ENCODE assay signal across 8 cellular contexts in genomic region chr2:119678021-119678656, GRCh38. TPM values are rescaled to one million over a fixed set of nuclear protein-coding genes. Genes with fewer than 3 reads are reported as not detected.
DNase-seq lines count a peak whose midpoint lies in the region; ATAC-seq and TF ChIP-seq lines count a peak whose summit lies in the region.

No MANE protein-coding gene starts in this region.

- peaks cover 23% of the 10 kb centered on the region for H3K36me3 ChIP-seq in DND-41 (ENCODE audit: insufficient read depth, low read length)

- peaks cover 23% of the 10 kb centered on the region for H3K27me3 Mint-ChIP-seq in activated naive CD4-positive, alpha-beta T cell treated with anti-CD3 and anti-CD28 coated beads, Interleukin-2, amount 10 ng/mL, durations not matched to agents 7 days and 5 days
- no peaks in the 10 kb centered on the region for H3K27me3 Mint-ChIP-seq in naive thymus-derived CD8-positive, alpha-beta T cell

- H3K9ac ChIP-seq in DND-41 (ENCODE audit: low read depth, low read length): no peak overlapping the region

- H3K4me3 ChIP-seq in DND-41 (ENCODE audit: low read depth in 1 of 2, low read length in 2 of 2): no peak overlapping the region

- H3K79me2 ChIP-seq in DND-41 (ENCODE audit: insufficient read depth, low read length): peaks cover 24% of the 10 kb centered on the region

- POLR2A ChIA-PET in naive thymus-derived CD8-positive, alpha-beta T cell (lab: Charles Lee): interaction anchor here (0.6 to 5.6 kb wide), 15 partner anchors 13 to 1972 kb away, joined by 3 to 57 read pairs (median 4); partner anchors contain the start of genes EPB41L5 and PTPN4

- H3K27me3 ChIP-seq in DND-41 (ENCODE audit: insufficient read depth, low read length, poor library complexity): peaks cover 3% of the 10 kb centered on the region

- no peaks in the 10 kb centered on the region for H3K9me3 Mint-ChIP-seq in activated naive CD4-positive, alpha-beta T cell treated with anti-CD3 and anti-CD28 coated beads, Interleukin-2, amount 10 ng/mL, durations not matched to agents 7 days and 5 days
- peaks cover 0 to 4% (median 0%) of the 10 kb centered on the region in 9 donors for H3K9me3 Mint-ChIP-seq in naive thymus-derived CD8-positive, alpha-beta T cell

- peaks cover 15% of the 10 kb centered on the region for H3K36me3 Mint-ChIP-seq in activated naive CD4-positive, alpha-beta T cell treated with anti-CD3 and anti-CD28 coated beads, Interleukin-2, amount 10 ng/mL, durations not matched to agents 7 days and 5 days
- H3K36me3 Mint-ChIP-seq in naive thymus-derived CD8-positive, alpha-beta T cell: peaks cover 0 to 10% (median 0%) of the 10 kb centered on the region in 3 donors

- H4K20me1 ChIP-seq in DND-41 (ENCODE audit: insufficient read depth, low read length): peaks cover 25% of the 10 kb centered on the region; the same call in 1 of the 2 replicates

- H3K27ac Mint-ChIP-seq in activated naive CD4-positive, alpha-beta T cell treated with anti-CD3 and anti-CD28 coated beads, Interleukin-2, amount 10 ng/mL, durations not matched to agents 7 days and 5 days: peak overlapping the region; percentile 63
- peak overlapping the region; percentile 91 to 100 (median 94) for H3K27ac Mint-ChIP-seq in naive thymus-derived CD8-positive, alpha-beta T cell

- H2AFZ ChIP-seq in DND-41 (ENCODE audit: low read depth, low read length): peak overlapping the region; percentile 72

- no peak overlapping the region for H3K27ac ChIP-seq in DND-41 (ENCODE audit: low read length)

- DNase-seq in DND-41: no peak
- peak; percentile 87 for DNase-seq in NCI-H510A (lab: John Stamatoyannopoulos, UW)
- no peak for DNase-seq in activated naive CD4-positive, alpha-beta T cell treated with anti-CD3 and anti-CD28 coated beads, Interleukin-2, amount 10 ng/mL, durations not matched to agents 7 days and 5 days
- peak in 9 of 10 donors; percentile 33 to 75 (median 49) for DNase-seq in naive thymus-derived CD8-positive, alpha-beta T cell
- no peak for DNase-seq in ACHN
- DNase-seq in stimulated activated CD4-positive, alpha-beta T cell treated with anti-CD3 and anti-CD28 coated beads, Interleukin-15, amount 100 ng/mL, for 24 hours: no peak

- peak overlapping the region; percentile 80 for H3K4me3 Mint-ChIP-seq in activated naive CD4-positive, alpha-beta T cell treated with anti-CD3 and anti-CD28 coated beads, Interleukin-2, amount 10 ng/mL, durations not matched to agents 7 days and 5 days
- peak overlapping the region; percentile 83 to 98 (median 96) for H3K4me3 Mint-ChIP-seq in naive thymus-derived CD8-positive, alpha-beta T cell

- in situ Hi-C loops in ACHN (cut with HindIII; ENCODE audit: low pct_ligation_motif_present, low pct_unique_long_range_greater_than_20kb, low sequenced_read_pairs): no loop called here

- CTCF ChIA-PET in activated naive CD4-positive, alpha-beta T cell treated with anti-CD3 and anti-CD28 coated beads, Interleukin-2, amount 10 ng/mL, durations not matched to agents 7 days and 5 days (lab: Charles Lee): interaction anchor here (0.9 to 1.8 kb wide), 4 partner anchors 17 to 498 kb away, joined by 3 to 7 read pairs (median 4); no protein-coding TSS in a partner anchor

- H3K4me2 ChIP-seq in DND-41 (ENCODE audit: insufficient read depth, low read length): peak overlapping the region; percentile 87

- ATAC-seq in DND-41 (ENCODE audit: insufficient read depth, low read depth) (no peak), HG03521 (IDR thresholded peaks at IDR 0.05; ENCODE audit: unreplicated experiment) (no peak), GM18868 (IDR thresholded peaks at IDR 0.05; ENCODE audit: unreplicated experiment) (no peak)
- ATAC-seq in naive thymus-derived CD8-positive, alpha-beta T cell: peak; percentile 45 to 56

- TF ChIP-seq CTCF in DND-41 (IDR thresholded peaks at IDR 0.05; ENCODE audit: borderline replicate concordance, extremely low read depth, low read length, poor library complexity, severe bottlenecking): no peak

- H3K4me1 Mint-ChIP-seq in activated naive CD4-positive, alpha-beta T cell treated with anti-CD3 and anti-CD28 coated beads, Interleukin-2, amount 10 ng/mL, durations not matched to agents 7 days and 5 days: peaks cover 23% of the 10 kb centered on the region
- H3K4me1 Mint-ChIP-seq in naive thymus-derived CD8-positive, alpha-beta T cell: peaks cover 22 to 41% (median 36%) of the 10 kb centered on the region in 4 donors

- no peaks in the 10 kb centered on the region for H3K9me3 ChIP-seq in DND-41 (ENCODE audit: insufficient read depth, low read length, severe bottlenecking)

- peaks cover 22% of the 10 kb centered on the region for H3K4me1 ChIP-seq in DND-41 (ENCODE audit: insufficient read depth, low read length)

RNA-seq across cellular contexts. Expression of gene TMEM177, which starts 0.9 kb away (rescaled TPM):
- total RNA-seq in naive thymus-derived CD8-positive, alpha-beta T cell: 10 to 100 TPM; 17.8 to 18.3 TPM
- polyA plus RNA-seq in naive thymus-derived CD8-positive, alpha-beta T cell: 10 to 100 TPM; 10.2 to 18.2 (median 15.5) TPM

Comparison
In these comparisons a context has a peak if more than half of its experiments do, and no peak if none do; other contexts are left out.
1. ATAC-seq: peak in naive thymus-derived CD8-positive, alpha-beta T cell (2 of 2); none in DND-41 (single experiment), HG03521 (single experiment) and GM18868 (single experiment).
2. DNase-seq: peak in NCI-H510A (single experiment) and naive thymus-derived CD8-positive, alpha-beta T cell (9 of 10); none in DND-41 (single experiment), activated naive CD4-positive, alpha-beta T cell treated with anti-CD3 and anti-CD28 coated beads, Interleukin-2, amount 10 ng/mL, durations not matched to agents 7 days and 5 days (single experiment), ACHN (single experiment) and stimulated activated CD4-positive, alpha-beta T cell treated with anti-CD3 and anti-CD28 coated beads, Interleukin-15, amount 100 ng/mL, for 24 hours (single experiment).